ENCODE assay signal across 3 cellular contexts in the genomic region with DNA sequence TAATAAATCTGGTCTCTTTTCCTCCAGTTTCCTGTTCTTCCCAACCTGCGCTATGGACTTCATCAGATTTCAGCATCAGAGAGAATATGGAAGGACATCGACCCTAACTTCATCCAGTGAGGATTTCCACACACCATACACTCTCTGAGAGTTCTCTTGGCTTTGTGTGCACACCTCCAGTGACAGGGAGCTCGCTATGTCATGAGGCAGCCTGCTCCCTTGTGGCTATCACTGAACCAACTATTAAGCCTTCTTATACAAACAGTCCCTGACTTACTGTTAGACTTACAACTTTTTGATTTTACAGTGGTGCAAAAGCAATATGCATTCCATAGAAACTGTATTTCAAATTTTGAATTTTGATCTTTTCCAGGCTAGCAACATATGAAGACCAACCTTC.
A peak's percentile ranks its signal among the peaks of the same experiment; 100 is the strongest.
TF ChIP-seq lines count a peak whose summit lies in the region.

No MANE protein-coding gene starts in this region.

TF ChIP-seq in A549, 52 proteins besides CTCF, POLR2A, EP300 and RAD21 (continued from another document):
- TF ChIP-seq FOSL2 (IDR thresholded peaks at IDR 0.05) (no peak), FOSL2 (CRISPR knock-in tag; IDR thresholded peaks at IDR 0.05) (no peak), GATA3 (IDR thresholded peaks at IDR 0.05; ENCODE audit: borderline replicate concordance) (no peak), MAFK (IDR thresholded peaks at IDR 0.05; ENCODE audit: partially characterized antibody) (no peak), HEYL (CRISPR knock-in tag; IDR thresholded peaks at IDR 0.05) (no peak), RFX5 (IDR thresholded peaks at IDR 0.05) (no peak), TP53 (CRISPR knock-in tag; IDR thresholded peaks at IDR 0.05) (no peak), HES2 (IDR thresholded peaks at IDR 0.05) (no peak), KDM1A (IDR thresholded peaks at IDR 0.05; ENCODE audit: low read depth) (no peak), BCL3 (IDR thresholded peaks at IDR 0.05) (no peak)
- TF ChIP-seq, protein P1, sequence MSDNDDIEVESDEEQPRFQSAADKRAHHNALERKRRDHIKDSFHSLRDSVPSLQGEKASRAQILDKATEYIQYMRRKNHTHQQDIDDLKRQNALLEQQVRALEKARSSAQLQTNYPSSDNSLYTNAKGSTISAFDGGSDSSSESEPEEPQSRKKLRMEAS (IDR thresholded peaks at IDR 0.05), result no peak
TF ChIP-seq in A549: peak in this region for 0.

TF ChIP-seq in liver, 16 proteins besides CTCF, POLR2A, EP300 and RAD21 (continued from another document):
- TF ChIP-seq ATF3 (IDR thresholded peaks at IDR 0.05) (no peak), EGR1 (IDR thresholded peaks at IDR 0.05; ENCODE audit: low read depth in 2 of 2) (no peak), HNF4A (conservative IDR thresholded peaks at IDR 0.05) (peak in 1 of 2 donors; percentile 6), RXRA (IDR thresholded peaks at IDR 0.05) (peak; percentile 13 to 31)
- TF ChIP-seq, protein P1 (IDR thresholded peaks at IDR 0.05), result no peak
- TF ChIP-seq, protein P2, sequence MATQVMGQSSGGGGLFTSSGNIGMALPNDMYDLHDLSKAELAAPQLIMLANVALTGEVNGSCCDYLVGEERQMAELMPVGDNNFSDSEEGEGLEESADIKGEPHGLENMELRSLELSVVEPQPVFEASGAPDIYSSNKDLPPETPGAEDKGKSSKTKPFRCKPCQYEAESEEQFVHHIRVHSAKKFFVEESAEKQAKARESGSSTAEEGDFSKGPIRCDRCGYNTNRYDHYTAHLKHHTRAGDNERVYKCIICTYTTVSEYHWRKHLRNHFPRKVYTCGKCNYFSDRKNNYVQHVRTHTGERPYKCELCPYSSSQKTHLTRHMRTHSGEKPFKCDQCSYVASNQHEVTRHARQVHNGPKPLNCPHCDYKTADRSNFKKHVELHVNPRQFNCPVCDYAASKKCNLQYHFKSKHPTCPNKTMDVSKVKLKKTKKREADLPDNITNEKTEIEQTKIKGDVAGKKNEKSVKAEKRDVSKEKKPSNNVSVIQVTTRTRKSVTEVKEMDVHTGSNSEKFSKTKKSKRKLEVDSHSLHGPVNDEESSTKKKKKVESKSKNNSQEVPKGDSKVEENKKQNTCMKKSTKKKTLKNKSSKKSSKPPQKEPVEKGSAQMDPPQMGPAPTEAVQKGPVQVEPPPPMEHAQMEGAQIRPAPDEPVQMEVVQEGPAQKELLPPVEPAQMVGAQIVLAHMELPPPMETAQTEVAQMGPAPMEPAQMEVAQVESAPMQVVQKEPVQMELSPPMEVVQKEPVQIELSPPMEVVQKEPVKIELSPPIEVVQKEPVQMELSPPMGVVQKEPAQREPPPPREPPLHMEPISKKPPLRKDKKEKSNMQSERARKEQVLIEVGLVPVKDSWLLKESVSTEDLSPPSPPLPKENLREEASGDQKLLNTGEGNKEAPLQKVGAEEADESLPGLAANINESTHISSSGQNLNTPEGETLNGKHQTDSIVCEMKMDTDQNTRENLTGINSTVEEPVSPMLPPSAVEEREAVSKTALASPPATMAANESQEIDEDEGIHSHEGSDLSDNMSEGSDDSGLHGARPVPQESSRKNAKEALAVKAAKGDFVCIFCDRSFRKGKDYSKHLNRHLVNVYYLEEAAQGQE (IDR thresholded peaks at IDR 0.05), result no peak

TF ChIP-seq in WTC11, 78 proteins besides CTCF, POLR2A, EP300 and RAD21 (continued from another document):
- TF ChIP-seq ZNF425 (CRISPR knock-in tag; conservative IDR thresholded peaks at IDR 0.05) (no peak), IRF1 (CRISPR knock-in tag; IDR thresholded peaks at IDR 0.05) (no peak), ZNF317 (CRISPR knock-in tag; IDR thresholded peaks at IDR 0.05; ENCODE audit: borderline replicate concordance, low read depth) (no peak), USF1 (CRISPR knock-in tag; IDR thresholded peaks at IDR 0.05) (no peak), ELF4 (CRISPR knock-in tag; IDR thresholded peaks at IDR 0.05; ENCODE audit: low read depth) (no peak), ZMAT4 (CRISPR knock-in tag; IDR thresholded peaks at IDR 0.05) (no peak), ZNF232 (CRISPR knock-in tag; IDR thresholded peaks at IDR 0.05) (no peak), ZNF121 (CRISPR knock-in tag; IDR thresholded peaks at IDR 0.05) (no peak), OVOL2 (CRISPR knock-in tag; IDR thresholded peaks at IDR 0.05; ENCODE audit: borderline replicate concordance) (no peak), GTF2I (CRISPR knock-in tag; conservative IDR thresholded peaks at IDR 0.05) (no peak), RELA (CRISPR knock-in tag; IDR thresholded peaks at IDR 0.05; ENCODE audit: borderline replicate concordance) (no peak), HMGXB4 (CRISPR knock-in tag; IDR thresholded peaks at IDR 0.05) (no peak), ARID4B (CRISPR knock-in tag; IDR thresholded peaks at IDR 0.05; ENCODE audit: borderline replicate concordance) (no peak)
- TF ChIP-seq, protein P3, sequence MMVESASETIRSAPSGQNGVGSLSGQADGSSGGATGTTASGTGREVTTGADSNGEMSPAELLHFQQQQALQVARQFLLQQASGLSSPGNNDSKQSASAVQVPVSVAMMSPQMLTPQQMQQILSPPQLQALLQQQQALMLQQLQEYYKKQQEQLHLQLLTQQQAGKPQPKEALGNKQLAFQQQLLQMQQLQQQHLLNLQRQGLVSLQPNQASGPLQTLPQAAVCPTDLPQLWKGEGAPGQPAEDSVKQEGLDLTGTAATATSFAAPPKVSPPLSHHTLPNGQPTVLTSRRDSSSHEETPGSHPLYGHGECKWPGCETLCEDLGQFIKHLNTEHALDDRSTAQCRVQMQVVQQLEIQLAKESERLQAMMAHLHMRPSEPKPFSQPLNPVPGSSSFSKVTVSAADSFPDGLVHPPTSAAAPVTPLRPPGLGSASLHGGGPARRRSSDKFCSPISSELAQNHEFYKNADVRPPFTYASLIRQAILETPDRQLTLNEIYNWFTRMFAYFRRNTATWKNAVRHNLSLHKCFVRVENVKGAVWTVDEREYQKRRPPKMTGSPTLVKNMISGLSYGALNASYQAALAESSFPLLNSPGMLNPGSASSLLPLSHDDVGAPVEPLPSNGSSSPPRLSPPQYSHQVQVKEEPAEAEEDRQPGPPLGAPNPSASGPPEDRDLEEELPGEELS (CRISPR knock-in tag; IDR thresholded peaks at IDR 0.05), result no peak
- TF ChIP-seq, protein P4, sequence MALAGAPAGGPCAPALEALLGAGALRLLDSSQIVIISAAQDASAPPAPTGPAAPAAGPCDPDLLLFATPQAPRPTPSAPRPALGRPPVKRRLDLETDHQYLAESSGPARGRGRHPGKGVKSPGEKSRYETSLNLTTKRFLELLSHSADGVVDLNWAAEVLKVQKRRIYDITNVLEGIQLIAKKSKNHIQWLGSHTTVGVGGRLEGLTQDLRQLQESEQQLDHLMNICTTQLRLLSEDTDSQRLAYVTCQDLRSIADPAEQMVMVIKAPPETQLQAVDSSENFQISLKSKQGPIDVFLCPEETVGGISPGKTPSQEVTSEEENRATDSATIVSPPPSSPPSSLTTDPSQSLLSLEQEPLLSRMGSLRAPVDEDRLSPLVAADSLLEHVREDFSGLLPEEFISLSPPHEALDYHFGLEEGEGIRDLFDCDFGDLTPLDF (CRISPR knock-in tag; IDR thresholded peaks at IDR 0.05), result no peak
- TF ChIP-seq, protein P5, sequence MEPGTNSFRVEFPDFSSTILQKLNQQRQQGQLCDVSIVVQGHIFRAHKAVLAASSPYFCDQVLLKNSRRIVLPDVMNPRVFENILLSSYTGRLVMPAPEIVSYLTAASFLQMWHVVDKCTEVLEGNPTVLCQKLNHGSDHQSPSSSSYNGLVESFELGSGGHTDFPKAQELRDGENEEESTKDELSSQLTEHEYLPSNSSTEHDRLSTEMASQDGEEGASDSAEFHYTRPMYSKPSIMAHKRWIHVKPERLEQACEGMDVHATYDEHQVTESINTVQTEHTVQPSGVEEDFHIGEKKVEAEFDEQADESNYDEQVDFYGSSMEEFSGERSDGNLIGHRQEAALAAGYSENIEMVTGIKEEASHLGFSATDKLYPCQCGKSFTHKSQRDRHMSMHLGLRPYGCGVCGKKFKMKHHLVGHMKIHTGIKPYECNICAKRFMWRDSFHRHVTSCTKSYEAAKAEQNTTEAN (CRISPR knock-in tag; IDR thresholded peaks at IDR 0.05), result no peak
TF ChIP-seq in WTC11: peak in this region for 0.
